9 cellular contexts compared by ENCODE assay signal in the genomic region with DNA sequence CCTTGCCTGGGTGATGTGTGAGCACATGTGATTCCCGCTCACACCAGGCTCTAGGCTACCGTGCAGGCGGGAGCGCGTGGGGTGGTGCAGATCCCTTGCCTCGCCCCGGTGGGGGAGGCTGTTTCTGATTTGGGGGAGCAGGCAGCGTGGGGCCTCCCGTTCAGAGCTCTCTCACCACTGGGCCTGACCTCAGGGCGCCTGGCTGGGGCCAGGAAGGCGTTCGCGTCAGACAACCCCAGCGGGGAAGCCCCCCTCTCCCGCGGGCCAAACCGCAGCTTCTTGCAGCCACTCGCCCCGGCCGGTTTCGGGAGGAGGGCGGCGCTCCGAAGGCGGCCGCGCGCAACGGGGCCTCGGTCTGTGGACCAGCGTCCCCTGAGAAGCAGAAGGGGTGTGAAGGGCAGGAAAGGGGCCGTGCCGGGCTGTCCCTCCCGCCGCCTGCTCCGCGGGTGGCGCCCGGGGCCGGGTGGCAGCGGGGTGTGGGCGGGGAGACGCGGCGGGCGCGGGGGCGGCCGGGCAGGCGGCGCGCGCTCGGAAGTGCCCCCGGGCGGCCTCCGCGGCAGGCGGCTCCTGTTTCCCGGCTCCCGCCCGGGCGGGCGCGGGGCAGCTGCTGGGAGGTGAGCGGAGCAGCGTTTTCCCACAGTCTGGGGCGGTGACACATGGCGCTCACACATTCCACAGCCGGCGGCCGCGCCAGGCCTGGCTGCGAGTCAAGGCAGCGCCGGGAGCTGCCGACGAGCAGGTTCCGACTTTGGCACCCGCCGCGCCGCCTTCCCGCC.
DNase-seq lines count a peak whose midpoint lies in the region; ATAC-seq, FAIRE-seq and TF ChIP-seq lines count a peak whose summit lies in the region.
"Had no signal": no experiment of that assay in that cellular context is flagged by ENCODE, and none has a peak within 500 bp of the region (broad histone marks: within the 10 kb centered on the region; RNA-seq: fewer than 3 reads in every experiment).

No MANE protein-coding gene starts in this region.

- no peak for TF ChIP-seq POLR2A in spleen (IDR thresholded peaks at IDR 0.05)

- peaks cover 6 to 27% (median 17%) of the 10 kb centered on the region in 6 donors for H3K4me1 ChIP-seq in spleen

- peak overlapping the region in 7 of 8 donors; percentile 29 to 75 (median 67) for H3K27ac ChIP-seq in spleen

- TF ChIP-seq CTCF in bronchial epithelial cell (IDR thresholded peaks at IDR 0.05; ENCODE audit: insufficient read depth, low read length, severe bottlenecking) (no peak), spleen (IDR thresholded peaks at IDR 0.05 in 8 of 11, conservative IDR thresholded peaks at IDR 0.05 in 3 of 11) (peak in 1 of 11 experiments; percentile 23)

- H3K4me3 ChIP-seq in bronchial epithelial cell (ENCODE audit: low read depth, low read length) (peak overlapping the region; percentile 29), spleen (peak overlapping the region; percentile 20 to 69 (median 44))

- no peak for FAIRE-seq in bronchial epithelial cell (lab: Jason Lieb, UNC)
- FAIRE-seq: A204.1 had no signal

- intact Hi-C loops in spleen (cut with DNase I; ENCODE audit: low total_unique reads): no loop called here

- WGBS in spleen, 5 donors: 1 to 2% (median 1%) methylated on average over 7 to 84 of the region's 84 CpGs

- H3K27me3 ChIP-seq in bronchial epithelial cell (ENCODE audit: control insufficient read depth, insufficient read depth, low read length): no peaks in the 10 kb centered on the region
- peaks cover 0 to 29% (median 0%) of the 10 kb centered on the region in 7 donors for H3K27me3 ChIP-seq in spleen (replicated peaks in 1 of 7)

- H3K9me3 ChIP-seq in spleen: peaks cover 0 to 13% (median 0%) of the 10 kb centered on the region in 8 donors

- ATAC-seq in HG02678 (IDR thresholded peaks at IDR 0.05; ENCODE audit: unreplicated experiment): peak; percentile 91

- H3K36me3 ChIP-seq in bronchial epithelial cell (ENCODE audit: control insufficient read depth, insufficient read depth, low read length): no peaks in the 10 kb centered on the region
- no peaks in the 10 kb centered on the region for H3K36me3 ChIP-seq in spleen

- DNase-seq in NCI-H1436 (lab: John Stamatoyannopoulos, UW): peak; percentile 48
- no peak for DNase-seq in NCI-H1436 treated with DMSO at 0.1 percent for 48 hours (lab: John Stamatoyannopoulos, UW)
- DNase-seq in NCI-H1105 (lab: John Stamatoyannopoulos, UW): peak; percentile 74
- DNase-seq in UCSD-AML1 (lab: John Stamatoyannopoulos, UW; ENCODE audit: unreplicated experiment): peak; percentile 68
- DNase-seq in bronchial epithelial cell (ENCODE audit: low read depth): peak; percentile 91
- DNase-seq in islet precursor cell: peak; percentile 98
- peak; percentile 96 for DNase-seq in spleen
